Comparison of ENCODE assay signal across 1 cellular context in genomic region chr10:71319042-71319799, GRCh38.
TF ChIP-seq lines count a peak whose summit lies in the region.

SLC29A3 (plus strand) TSS chr10:71319259; CDS start chr10:71319310, 51 bp downstream.

TF ChIP-seq in HepG2, 621 proteins besides CTCF, POLR2A, EP300 and RAD21 (continued from another document and continues in another):
- TF ChIP-seq PRDM15 (CRISPR knock-in tag; IDR thresholded peaks at IDR 0.05) (no peak), ZNF557 (CRISPR knock-in tag; IDR thresholded peaks at IDR 0.05) (no peak), SIN3A (IDR thresholded peaks at IDR 0.05; ENCODE audit: borderline replicate concordance, low read depth, low read length) (peak; percentile 84; the same call in 1 of the 2 replicates), ATAD3A (CRISPR knock-in tag; IDR thresholded peaks at IDR 0.05) (no peak), JUND (CRISPR knock-in tag; IDR thresholded peaks at IDR 0.05) (no peak), ZNF589 (CRISPR knock-in tag; conservative IDR thresholded peaks at IDR 0.05) (no peak), SUZ12 (IDR thresholded peaks at IDR 0.05; ENCODE audit: low read depth, low read length) (no peak), ZBTB21 (CRISPR knock-in tag; IDR thresholded peaks at IDR 0.05) (no peak), ZNF253 (CRISPR knock-in tag; IDR thresholded peaks at IDR 0.05; ENCODE audit: borderline replicate concordance) (no peak), GATAD1 (CRISPR knock-in tag; IDR thresholded peaks at IDR 0.05) (peak; percentile 71), HNRNPK (IDR thresholded peaks at IDR 0.05; ENCODE audit: low read depth, low read length, poor library complexity, severe bottlenecking) (peak; percentile 34), HMGXB3 (CRISPR knock-in tag; IDR thresholded peaks at IDR 0.05; ENCODE audit: borderline replicate concordance) (no peak), ZNF614 (CRISPR knock-in tag; IDR thresholded peaks at IDR 0.05; ENCODE audit: borderline replicate concordance) (no peak), ELF1 (CRISPR knock-in tag; IDR thresholded peaks at IDR 0.05) (no peak), DRAP1 (CRISPR knock-in tag; IDR thresholded peaks at IDR 0.05) (no peak), SRY (CRISPR knock-in tag; IDR thresholded peaks at IDR 0.05) (no peak), HNRNPH1 (optimal IDR thresholded peaks at IDR 0.05; ENCODE audit: low read depth, low read length) (no peak), PRMT3 (CRISPR knock-in tag; IDR thresholded peaks at IDR 0.05; ENCODE audit: borderline replicate concordance, low read depth) (no peak), NR2C2 (CRISPR knock-in tag; IDR thresholded peaks at IDR 0.05; ENCODE audit: borderline replicate concordance) (no peak), KDM1A (CRISPR knock-in tag; IDR thresholded peaks at IDR 0.05) (peak; percentile 99), ZNF619 (CRISPR knock-in tag; IDR thresholded peaks at IDR 0.05) (no peak), THAP11 (CRISPR knock-in tag; IDR thresholded peaks at IDR 0.05) (peak; percentile 32; the same call in 1 of the 2 replicates), KLF16 (CRISPR knock-in tag; IDR thresholded peaks at IDR 0.05) (0 out of 4 replicates have a peak, but pooled peaks of 1 of the 2 experiments have one; percentile 19), ZNF782 (CRISPR knock-in tag; IDR thresholded peaks at IDR 0.05; ENCODE audit: borderline replicate concordance) (0 out of 2 replicates have a peak, but pooled peaks have one; percentile 29)
- TF ChIP-seq, protein P1, sequence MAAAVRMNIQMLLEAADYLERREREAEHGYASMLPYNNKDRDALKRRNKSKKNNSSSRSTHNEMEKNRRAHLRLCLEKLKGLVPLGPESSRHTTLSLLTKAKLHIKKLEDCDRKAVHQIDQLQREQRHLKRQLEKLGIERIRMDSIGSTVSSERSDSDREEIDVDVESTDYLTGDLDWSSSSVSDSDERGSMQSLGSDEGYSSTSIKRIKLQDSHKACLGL (CRISPR knock-in tag; IDR thresholded peaks at IDR 0.05), result peak; percentile 40; the same call in 1 of the 2 replicates
- TF ChIP-seq, protein P2, sequence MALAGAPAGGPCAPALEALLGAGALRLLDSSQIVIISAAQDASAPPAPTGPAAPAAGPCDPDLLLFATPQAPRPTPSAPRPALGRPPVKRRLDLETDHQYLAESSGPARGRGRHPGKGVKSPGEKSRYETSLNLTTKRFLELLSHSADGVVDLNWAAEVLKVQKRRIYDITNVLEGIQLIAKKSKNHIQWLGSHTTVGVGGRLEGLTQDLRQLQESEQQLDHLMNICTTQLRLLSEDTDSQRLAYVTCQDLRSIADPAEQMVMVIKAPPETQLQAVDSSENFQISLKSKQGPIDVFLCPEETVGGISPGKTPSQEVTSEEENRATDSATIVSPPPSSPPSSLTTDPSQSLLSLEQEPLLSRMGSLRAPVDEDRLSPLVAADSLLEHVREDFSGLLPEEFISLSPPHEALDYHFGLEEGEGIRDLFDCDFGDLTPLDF (CRISPR knock-in tag; IDR thresholded peaks at IDR 0.05), result 0 out of 2 replicates have a peak, but pooled peaks have one; percentile 48
- TF ChIP-seq, protein P3, sequence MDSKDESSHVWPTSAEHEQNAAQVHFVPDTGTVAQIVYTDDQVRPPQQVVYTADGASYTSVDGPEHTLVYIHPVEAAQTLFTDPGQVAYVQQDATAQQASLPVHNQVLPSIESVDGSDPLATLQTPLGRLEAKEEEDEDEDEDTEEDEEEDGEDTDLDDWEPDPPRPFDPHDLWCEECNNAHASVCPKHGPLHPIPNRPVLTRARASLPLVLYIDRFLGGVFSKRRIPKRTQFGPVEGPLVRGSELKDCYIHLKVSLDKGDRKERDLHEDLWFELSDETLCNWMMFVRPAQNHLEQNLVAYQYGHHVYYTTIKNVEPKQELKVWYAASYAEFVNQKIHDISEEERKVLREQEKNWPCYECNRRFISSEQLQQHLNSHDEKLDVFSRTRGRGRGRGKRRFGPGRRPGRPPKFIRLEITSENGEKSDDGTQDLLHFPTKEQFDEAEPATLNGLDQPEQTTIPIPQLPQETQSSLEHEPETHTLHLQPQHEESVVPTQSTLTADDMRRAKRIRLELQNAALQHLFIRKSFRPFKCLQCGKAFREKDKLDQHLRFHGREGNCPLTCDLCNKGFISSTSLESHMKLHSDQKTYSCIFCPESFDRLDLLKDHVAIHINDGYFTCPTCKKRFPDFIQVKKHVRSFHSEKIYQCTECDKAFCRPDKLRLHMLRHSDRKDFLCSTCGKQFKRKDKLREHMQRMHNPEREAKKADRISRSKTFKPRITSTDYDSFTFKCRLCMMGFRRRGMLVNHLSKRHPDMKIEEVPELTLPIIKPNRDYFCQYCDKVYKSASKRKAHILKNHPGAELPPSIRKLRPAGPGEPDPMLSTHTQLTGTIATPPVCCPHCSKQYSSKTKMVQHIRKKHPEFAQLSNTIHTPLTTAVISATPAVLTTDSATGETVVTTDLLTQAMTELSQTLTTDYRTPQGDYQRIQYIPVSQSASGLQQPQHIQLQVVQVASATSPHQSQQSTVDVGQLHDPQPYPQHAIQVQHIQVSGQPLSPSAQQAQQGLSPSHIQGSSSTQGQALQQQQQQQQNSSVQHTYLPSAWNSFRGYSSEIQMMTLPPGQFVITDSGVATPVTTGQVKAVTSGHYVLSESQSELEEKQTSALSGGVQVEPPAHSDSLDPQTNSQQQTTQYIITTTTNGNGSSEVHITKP (CRISPR knock-in tag; IDR thresholded peaks at IDR 0.05; ENCODE audit: low read depth), result no peak
- TF ChIP-seq, protein P4, sequence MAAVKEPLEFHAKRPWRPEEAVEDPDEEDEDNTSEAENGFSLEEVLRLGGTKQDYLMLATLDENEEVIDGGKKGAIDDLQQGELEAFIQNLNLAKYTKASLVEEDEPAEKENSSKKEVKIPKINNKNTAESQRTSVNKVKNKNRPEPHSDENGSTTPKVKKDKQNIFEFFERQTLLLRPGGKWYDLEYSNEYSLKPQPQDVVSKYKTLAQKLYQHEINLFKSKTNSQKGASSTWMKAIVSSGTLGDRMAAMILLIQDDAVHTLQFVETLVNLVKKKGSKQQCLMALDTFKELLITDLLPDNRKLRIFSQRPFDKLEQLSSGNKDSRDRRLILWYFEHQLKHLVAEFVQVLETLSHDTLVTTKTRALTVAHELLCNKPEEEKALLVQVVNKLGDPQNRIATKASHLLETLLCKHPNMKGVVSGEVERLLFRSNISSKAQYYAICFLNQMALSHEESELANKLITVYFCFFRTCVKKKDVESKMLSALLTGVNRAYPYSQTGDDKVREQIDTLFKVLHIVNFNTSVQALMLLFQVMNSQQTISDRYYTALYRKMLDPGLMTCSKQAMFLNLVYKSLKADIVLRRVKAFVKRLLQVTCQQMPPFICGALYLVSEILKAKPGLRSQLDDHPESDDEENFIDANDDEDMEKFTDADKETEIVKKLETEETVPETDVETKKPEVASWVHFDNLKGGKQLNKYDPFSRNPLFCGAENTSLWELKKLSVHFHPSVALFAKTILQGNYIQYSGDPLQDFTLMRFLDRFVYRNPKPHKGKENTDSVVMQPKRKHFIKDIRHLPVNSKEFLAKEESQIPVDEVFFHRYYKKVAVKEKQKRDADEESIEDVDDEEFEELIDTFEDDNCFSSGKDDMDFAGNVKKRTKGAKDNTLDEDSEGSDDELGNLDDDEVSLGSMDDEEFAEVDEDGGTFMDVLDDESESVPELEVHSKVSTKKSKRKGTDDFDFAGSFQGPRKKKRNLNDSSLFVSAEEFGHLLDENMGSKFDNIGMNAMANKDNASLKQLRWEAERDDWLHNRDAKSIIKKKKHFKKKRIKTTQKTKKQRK (IDR thresholded peaks at IDR 0.05; ENCODE audit: low read length), result no peak
- TF ChIP-seq, protein P5, sequence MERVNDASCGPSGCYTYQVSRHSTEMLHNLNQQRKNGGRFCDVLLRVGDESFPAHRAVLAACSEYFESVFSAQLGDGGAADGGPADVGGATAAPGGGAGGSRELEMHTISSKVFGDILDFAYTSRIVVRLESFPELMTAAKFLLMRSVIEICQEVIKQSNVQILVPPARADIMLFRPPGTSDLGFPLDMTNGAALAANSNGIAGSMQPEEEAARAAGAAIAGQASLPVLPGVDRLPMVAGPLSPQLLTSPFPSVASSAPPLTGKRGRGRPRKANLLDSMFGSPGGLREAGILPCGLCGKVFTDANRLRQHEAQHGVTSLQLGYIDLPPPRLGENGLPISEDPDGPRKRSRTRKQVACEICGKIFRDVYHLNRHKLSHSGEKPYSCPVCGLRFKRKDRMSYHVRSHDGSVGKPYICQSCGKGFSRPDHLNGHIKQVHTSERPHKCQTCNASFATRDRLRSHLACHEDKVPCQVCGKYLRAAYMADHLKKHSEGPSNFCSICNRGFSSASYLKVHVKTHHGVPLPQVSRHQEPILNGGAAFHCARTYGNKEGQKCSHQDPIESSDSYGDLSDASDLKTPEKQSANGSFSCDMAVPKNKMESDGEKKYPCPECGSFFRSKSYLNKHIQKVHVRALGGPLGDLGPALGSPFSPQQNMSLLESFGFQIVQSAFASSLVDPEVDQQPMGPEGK (CRISPR knock-in tag; IDR thresholded peaks at IDR 0.05), result peak; percentile 67
- TF ChIP-seq, protein P6, sequence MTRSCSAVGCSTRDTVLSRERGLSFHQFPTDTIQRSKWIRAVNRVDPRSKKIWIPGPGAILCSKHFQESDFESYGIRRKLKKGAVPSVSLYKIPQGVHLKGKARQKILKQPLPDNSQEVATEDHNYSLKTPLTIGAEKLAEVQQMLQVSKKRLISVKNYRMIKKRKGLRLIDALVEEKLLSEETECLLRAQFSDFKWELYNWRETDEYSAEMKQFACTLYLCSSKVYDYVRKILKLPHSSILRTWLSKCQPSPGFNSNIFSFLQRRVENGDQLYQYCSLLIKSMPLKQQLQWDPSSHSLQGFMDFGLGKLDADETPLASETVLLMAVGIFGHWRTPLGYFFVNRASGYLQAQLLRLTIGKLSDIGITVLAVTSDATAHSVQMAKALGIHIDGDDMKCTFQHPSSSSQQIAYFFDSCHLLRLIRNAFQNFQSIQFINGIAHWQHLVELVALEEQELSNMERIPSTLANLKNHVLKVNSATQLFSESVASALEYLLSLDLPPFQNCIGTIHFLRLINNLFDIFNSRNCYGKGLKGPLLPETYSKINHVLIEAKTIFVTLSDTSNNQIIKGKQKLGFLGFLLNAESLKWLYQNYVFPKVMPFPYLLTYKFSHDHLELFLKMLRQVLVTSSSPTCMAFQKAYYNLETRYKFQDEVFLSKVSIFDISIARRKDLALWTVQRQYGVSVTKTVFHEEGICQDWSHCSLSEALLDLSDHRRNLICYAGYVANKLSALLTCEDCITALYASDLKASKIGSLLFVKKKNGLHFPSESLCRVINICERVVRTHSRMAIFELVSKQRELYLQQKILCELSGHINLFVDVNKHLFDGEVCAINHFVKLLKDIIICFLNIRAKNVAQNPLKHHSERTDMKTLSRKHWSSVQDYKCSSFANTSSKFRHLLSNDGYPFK (CRISPR knock-in tag; IDR thresholded peaks at IDR 0.05; ENCODE audit: borderline replicate concordance), result peak; percentile 33; the same call in 1 of the 2 replicates
- TF ChIP-seq, protein P7, sequence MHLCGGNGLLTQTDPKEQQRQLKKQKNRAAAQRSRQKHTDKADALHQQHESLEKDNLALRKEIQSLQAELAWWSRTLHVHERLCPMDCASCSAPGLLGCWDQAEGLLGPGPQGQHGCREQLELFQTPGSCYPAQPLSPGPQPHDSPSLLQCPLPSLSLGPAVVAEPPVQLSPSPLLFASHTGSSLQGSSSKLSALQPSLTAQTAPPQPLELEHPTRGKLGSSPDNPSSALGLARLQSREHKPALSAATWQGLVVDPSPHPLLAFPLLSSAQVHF (CRISPR knock-in tag; IDR thresholded peaks at IDR 0.05), result no peak
